Comparison of ENCODE assay signal across 8 cellular contexts in genomic region chrX:39149761-39150160, GRCh38.
DNase-seq lines count a peak whose midpoint lies in the region; ATAC-seq and TF ChIP-seq lines count a peak whose summit lies in the region.

No MANE protein-coding gene starts in this region.

- TF ChIP-seq CTCF in GM12872 (IDR thresholded peaks at IDR 0.05; ENCODE audit: insufficient read depth, low read depth, low read length): peak; percentile 83

- ATAC-seq in memory B cell (ENCODE audit: low read depth): peak; percentile 27

- no peaks in the 10 kb centered on the region for H3K36me3 Mint-ChIP-seq in memory B cell

- no peak overlapping the region for H3K4me3 Mint-ChIP-seq in memory B cell

- DNase-seq in NCI-H146 (lab: John Stamatoyannopoulos, UW) (peak; percentile 52), ecto neural progenitor cell (ENCODE audit: low spot score) (peak; percentile 71), memory B cell (ENCODE audit: low spot score in 2 of 2) (peak; percentile 49 to 50), cortex of kidney (lab: John Stamatoyannopoulos, UW) (no peak), mesenteric fat pad (ENCODE audit: low spot score) (no peak)
- peak; percentile 44 to 54 for DNase-seq in activated CD4-positive, alpha-beta T cell treated with anti-CD3 and anti-CD28 coated beads for 24 hours (ENCODE audit: low read depth in 2 of 2)
- DNase-seq in stimulated activated CD8-positive, alpha-beta memory T cell treated with anti-CD3 and anti-CD28 coated beads, Interleukin-7, amount 100 ng/mL, for 24 hours (ENCODE audit: low read depth): peak; percentile 35

- peaks cover 41% of the 10 kb centered on the region for H3K4me1 Mint-ChIP-seq in memory B cell

- H3K9me3 Mint-ChIP-seq in memory B cell: no peaks in the 10 kb centered on the region

- no peaks in the 10 kb centered on the region for H3K27me3 Mint-ChIP-seq in memory B cell

- H3K27ac Mint-ChIP-seq in memory B cell: no peak overlapping the region

Comparison
In these comparisons a context has a peak if more than half of its experiments do, and no peak if none do; other contexts are left out.
1. DNase-seq: peak in NCI-H146 (single experiment), activated CD4-positive, alpha-beta T cell treated with anti-CD3 and anti-CD28 coated beads for 24 hours (2 of 2), ecto neural progenitor cell (single experiment), memory B cell (2 of 2) and stimulated activated CD8-positive, alpha-beta memory T cell treated with anti-CD3 and anti-CD28 coated beads, Interleukin-7, amount 100 ng/mL, for 24 hours (single experiment); none in cortex of kidney (single experiment) and mesenteric fat pad (single experiment).